16 cellular contexts compared by ENCODE assay signal in the genomic region with DNA sequence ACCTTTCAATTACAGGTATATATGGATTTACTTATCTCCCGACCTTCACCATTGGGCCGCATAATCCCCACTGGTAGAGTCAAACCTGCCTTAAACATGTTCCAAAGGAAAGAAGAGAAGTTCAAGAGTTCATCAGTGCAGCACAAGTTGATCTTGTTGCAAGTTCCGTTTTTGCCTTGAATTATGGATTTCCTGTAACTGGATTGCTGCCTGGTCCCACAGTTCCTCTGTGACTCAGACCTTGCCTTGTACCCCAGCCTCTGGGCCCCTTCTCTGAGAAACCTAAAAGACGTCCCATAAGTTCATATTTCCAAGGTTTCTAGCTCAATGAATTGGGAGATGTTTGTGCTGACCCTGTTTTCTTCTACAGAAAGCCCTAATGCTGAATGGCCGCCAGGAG.
DNase-seq lines count a peak whose midpoint lies in the region; ATAC-seq and TF ChIP-seq lines count a peak whose summit lies in the region.
"Had no signal": no experiment of that assay in that cellular context is flagged by ENCODE, and none has a peak within 500 bp of the region (broad histone marks: within the 10 kb centered on the region; RNA-seq: fewer than 3 reads in every experiment).

No MANE protein-coding gene starts in this region.

- H2AK5ac ChIP-seq in IMR-90 (ENCODE audit: low read depth, low read length): peak overlapping the region; percentile 27; the same call in 1 of the 2 replicates

- 86% methylated on average over 1 of the region's 5 CpGs; no CpG with 5 or more reads in 1 of the 2 experiments for WGBS in IMR-90 (ENCODE audit: extremely low coverage in 2 of 2, insufficient read length in 1 of 2), 2 experiments
- 56 to 63% methylated on average over 5 of the region's 5 CpGs for whole genome bisulfite sequencing in esophagus squamous epithelium, 2 donors

- no peaks in the 10 kb centered on the region for H3K36me3 Mint-ChIP-seq in nephron (ENCODE audit: low read depth)
- H3K36me3 Mint-ChIP-seq: activated naive CD8-positive, alpha-beta T cell treated with anti-CD3 and anti-CD28 coated beads for 36 hours had no signal

- H3K4me1 Mint-ChIP-seq in nephron: peaks cover 34% of the 10 kb centered on the region
- H3K4me1 Mint-ChIP-seq: activated naive CD8-positive, alpha-beta T cell treated with anti-CD3 and anti-CD28 coated beads for 36 hours; WTC11 had no signal

- H3K27ac ChIP-seq in IMR-90 (ENCODE audit: insufficient read depth, low read length) (peak overlapping the region; percentile 76; the same call in 1 of the 2 replicates), esophagus squamous epithelium (peak overlapping the region in 3 of 4 donors; percentile 62 to 79 (median 72)), A673 (ENCODE audit: low read depth, low read length, poor library complexity, severe bottlenecking) (no peak overlapping the region)
- H3K27ac ChIP-seq: ovary had no signal

- TF ChIP-seq CTCF in IMR-90 (conservative IDR thresholded peaks at IDR 0.05; ENCODE audit: low read depth, low read length) (no peak), esophagus squamous epithelium (IDR thresholded peaks at IDR 0.05) (no peak), nephron (IDR thresholded peaks at IDR 0.05; ENCODE audit: unreplicated experiment in 3 of 3) (no peak), A673 (conservative IDR thresholded peaks at IDR 0.05; ENCODE audit: low read depth, low read length) (no peak)

- H3K4me3 Mint-ChIP-seq in nephron: no peak overlapping the region
- H3K4me3 Mint-ChIP-seq: activated naive CD8-positive, alpha-beta T cell treated with anti-CD3 and anti-CD28 coated beads for 36 hours; WTC11 had no signal

- peaks cover 25% of the 10 kb centered on the region for H3K4me1 ChIP-seq in IMR-90 (ENCODE audit: control insufficient read depth, insufficient read depth, low read length)
- H3K4me1 ChIP-seq in esophagus squamous epithelium: peaks cover 0 to 30% (median 15%) of the 10 kb centered on the region in 3 donors
- H3K4me1 ChIP-seq in A673 (ENCODE audit: insufficient read depth, low read length, poor library complexity, severe bottlenecking): no peaks in the 10 kb centered on the region

- H3K36me3 ChIP-seq in IMR-90 (ENCODE audit: control insufficient read depth, insufficient read depth, low read length) (no peaks in the 10 kb centered on the region), esophagus squamous epithelium (no peaks in the 10 kb centered on the region), A673 (ENCODE audit: insufficient read depth, low read length, poor library complexity, severe bottlenecking) (no peaks in the 10 kb centered on the region)
- H3K36me3 ChIP-seq: ovary had no signal

- no peak overlapping the region for H2AFZ ChIP-seq in IMR-90 (replicated peaks; ENCODE audit: low read length, poor library complexity)

- no peak overlapping the region for H2BK5ac ChIP-seq in IMR-90 (ENCODE audit: low read depth, low read length, poor library complexity, severe bottlenecking)

- H4K91ac ChIP-seq in IMR-90 (ENCODE audit: insufficient read depth, low read depth, low read length): no peak overlapping the region; the same call in 1 of the 2 replicates

- no peak for ATAC-seq in IMR-90 (ENCODE audit: low read depth)
- ATAC-seq: esophagus mucosa, WTC11 had no signal

- no peaks in the 10 kb centered on the region for H3K27me3 ChIP-seq in IMR-90 (ENCODE audit: control insufficient read depth, insufficient read depth, low read length)
- no peaks in the 10 kb centered on the region for H3K27me3 ChIP-seq in esophagus squamous epithelium
- H3K27me3 ChIP-seq in A673 (replicated peaks; ENCODE audit: insufficient read depth, low read depth, low read length, poor library complexity): no peaks in the 10 kb centered on the region
- H3K27me3 ChIP-seq: ovary had no signal

- peak overlapping the region; percentile 22; the same call in 1 of the 2 replicates for H2BK20ac ChIP-seq in IMR-90 (ENCODE audit: low read depth, low read length)

- H2BK15ac ChIP-seq in IMR-90 (ENCODE audit: low read depth, low read length): peak overlapping the region; percentile 79

- peaks cover 5% of the 10 kb centered on the region for H3K9me3 Mint-ChIP-seq in nephron
- H3K9me3 Mint-ChIP-seq: activated naive CD8-positive, alpha-beta T cell treated with anti-CD3 and anti-CD28 coated beads for 36 hours had no signal

- BruUV-seq in IMR-90 (replicated peaks; lab: Mats Ljungman, UMichigan) (no TSS peak), A673 (replicated peaks; lab: Mats Ljungman, UMichigan) (no TSS peak)

- H4K20me1 ChIP-seq in IMR-90 (ENCODE audit: insufficient read depth, low read length): no peaks in the 10 kb centered on the region

- H3K4me3 ChIP-seq in IMR-90 (ENCODE audit: insufficient read depth, low read depth, low read length): no peak overlapping the region
- no peak overlapping the region for H3K4me3 ChIP-seq in esophagus squamous epithelium
- no peak overlapping the region for H3K4me3 ChIP-seq in A673 (ENCODE audit: low read depth, low read length, poor library complexity, severe bottlenecking)
- H3K4me3 ChIP-seq: ovary had no signal

- intact Hi-C loops in IMR-90 (cut with micrococcal nuclease): no loop called here
- intact Hi-C loops in esophagus squamous epithelium (cut with DNase I): no loop called here
- intact Hi-C loops in A673 (cut with micrococcal nuclease; ENCODE audit: unreplicated experiment): no loop called here

- no peak overlapping the region for H3K4me2 ChIP-seq in IMR-90 (ENCODE audit: low read depth, low read length)
- H3K4me2 ChIP-seq: SK-N-SH had no signal

- no peaks in the 10 kb centered on the region for H3K9me1 ChIP-seq in IMR-90 (ENCODE audit: insufficient read depth, low read length)

- peak overlapping the region; percentile 74 for H3K18ac ChIP-seq in IMR-90 (ENCODE audit: low read depth, low read length)

- no peak overlapping the region for H2AK9ac ChIP-seq in IMR-90 (replicated peaks; ENCODE audit: low read depth, low read length, poor library complexity)

- no peaks in the 10 kb centered on the region for H3K27me3 Mint-ChIP-seq in nephron (ENCODE audit: low read depth)
- H3K27me3 Mint-ChIP-seq: activated naive CD8-positive, alpha-beta T cell treated with anti-CD3 and anti-CD28 coated beads for 36 hours had no signal

- CTCF ChIA-PET in IMR-90 (lab: Yijun Ruan, JAX): no interaction called here
- CTCF ChIA-PET in A673 (lab: Charles Lee): no interaction called here

- H3K27ac Mint-ChIP-seq in nephron: peak overlapping the region in 2 of 3 experiments; percentile 51 to 67
- H3K27ac Mint-ChIP-seq: activated naive CD8-positive, alpha-beta T cell treated with anti-CD3 and anti-CD28 coated beads for 36 hours; WTC11 had no signal

- peak overlapping the region in 1 of 2 experiments; percentile 16; a peak in 1 of 4 replicates for H4K8ac ChIP-seq in IMR-90 (ENCODE audit: low read depth in 2 of 2, low read length in 2 of 2)

- H3K9ac ChIP-seq in IMR-90 (ENCODE audit: low read depth, low read length): no peak overlapping the region
- H3K9ac ChIP-seq: SK-N-SH had no signal

- H2BK120ac ChIP-seq in IMR-90 (ENCODE audit: low read depth, low read length): no peak overlapping the region

- H3K9me3 ChIP-seq in IMR-90 (ENCODE audit: control insufficient read depth, insufficient read depth, low read length) (peaks cover 4% of the 10 kb centered on the region), esophagus squamous epithelium (no peaks in the 10 kb centered on the region), A673 (ENCODE audit: low read depth, low read length, poor library complexity, severe bottlenecking) (no peaks in the 10 kb centered on the region)
- H3K9me3 ChIP-seq: ovary, SK-N-SH had no signal

- no peak for DNase-seq in IMR-90
- peak; percentile 94 for DNase-seq in SIG-M5 treated with dmso at 0.1 percent for 504 hours (lab: John Stamatoyannopoulos, UW; ENCODE audit: unreplicated experiment)
- no peak for DNase-seq in esophagus squamous epithelium (lab: John Stamatoyannopoulos, UW)
- DNase-seq in HuH-7 (ENCODE audit: low spot score): no peak
- DNase-seq in NCI-H2107 (lab: John Stamatoyannopoulos, UW): no peak
- DNase-seq in anterior cingulate cortex (lab: John Stamatoyannopoulos, UW): no peak
- DNase-seq in A673 (ENCODE audit: low spot score): no peak
- DNase-seq: activated naive CD8-positive, alpha-beta T cell treated with anti-CD3 and anti-CD28 coated beads for 36 hours; NCI-H1092; NCI-H524 treated with DMSO at 0.1 percent for 48 hours; ovary; SK-N-SH; stimulated activated CD4-positive, alpha-beta T cell treated with anti-CD3 and anti-CD28 coated beads, Interleukin-4, amount 100 ng/mL, for 1 hour had no signal

- H3K14ac ChIP-seq in IMR-90 (replicated peaks; ENCODE audit: low read depth, low read length): peak overlapping the region; percentile 12; the same call in 1 of the 2 replicates

- dilution Hi-C loops in IMR-90 (cut with HindIII; ENCODE audit: low sequenced_read_pairs, unreplicated experiment): no loop called here

- no peak for TF ChIP-seq POLR2A in IMR-90 (IDR thresholded peaks at IDR 0.05; ENCODE audit: low read depth, low read length)
- TF ChIP-seq POLR2A in esophagus squamous epithelium (IDR thresholded peaks at IDR 0.05): no peak

- H3K79me1 ChIP-seq in IMR-90 (ENCODE audit: low read depth in 1 of 2, low read length in 2 of 2): no peaks in the 10 kb centered on the region

- POLR2A ChIA-PET in IMR-90 (lab: Charles Lee; ENCODE audit: unreplicated experiment): no interaction called here
- POLR2A ChIA-PET in A673 (lab: Charles Lee; ENCODE audit: low non-redundant PET): no interaction called here

- H3K4ac ChIP-seq in IMR-90 (ENCODE audit: low read depth, low read length): peak overlapping the region; percentile 37; the same call in 1 of the 2 replicates

- H3K23ac ChIP-seq in IMR-90 (ENCODE audit: low read depth, low read length): no peak overlapping the region

- H4K5ac ChIP-seq in IMR-90 (ENCODE audit: low read depth, low read length): no peak overlapping the region; the same call in 1 of the 2 replicates

- H3K56ac ChIP-seq in IMR-90 (ENCODE audit: extremely low read depth, insufficient read depth, low read length): no peak overlapping the region

- in situ Hi-C loops in IMR-90 (cut with MboI; ENCODE audit: low sequenced_read_pairs): no loop called here

- no peak for TF ChIP-seq RAD21 in IMR-90 (IDR thresholded peaks at IDR 0.05; ENCODE audit: low read length)

TF ChIP-seq in IMR-90, 13 proteins besides CTCF, POLR2A, EP300 and RAD21 (continues in another document):
- no peak for TF ChIP-seq MAFK (IDR thresholded peaks at IDR 0.05; ENCODE audit: low read depth, low read length)
- no peak for TF ChIP-seq RCOR1 (IDR thresholded peaks at IDR 0.05; ENCODE audit: insufficient replicate concordance, low read length)
- TF ChIP-seq MXI1 (IDR thresholded peaks at IDR 0.05; ENCODE audit: borderline replicate concordance, low read depth, low read length): no peak
- no peak for TF ChIP-seq BHLHE40 (IDR thresholded peaks at IDR 0.05; ENCODE audit: low read depth, low read length)
- no peak for TF ChIP-seq MAZ (IDR thresholded peaks at IDR 0.05; ENCODE audit: borderline replicate concordance, low read depth, low read length)
